19 cellular contexts compared by ENCODE assay signal in the genomic region with DNA sequence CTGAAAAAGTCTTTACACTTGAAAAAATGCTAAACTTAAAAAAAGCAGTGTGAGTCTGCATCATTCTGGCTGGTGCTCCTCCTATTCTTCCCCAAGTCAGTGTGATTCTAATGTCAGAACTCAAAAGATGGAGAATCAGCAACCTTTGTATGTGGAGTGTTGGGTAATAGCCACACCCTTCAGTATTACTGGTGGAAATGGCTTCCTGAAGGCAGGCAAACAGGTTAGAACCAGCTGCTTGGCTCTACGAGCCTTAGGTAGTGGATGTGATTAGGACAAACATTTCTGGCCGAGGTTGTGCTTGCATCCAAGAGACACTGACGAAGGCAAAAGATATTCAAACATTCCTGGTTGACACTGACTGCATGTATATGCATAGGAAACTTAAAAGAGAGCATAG.
DNase-seq lines count a peak whose midpoint lies in the region; ATAC-seq, FAIRE-seq and TF ChIP-seq lines count a peak whose summit lies in the region.
"Had no signal": no experiment of that assay in that cellular context is flagged by ENCODE, and none has a peak within 500 bp of the region (broad histone marks: within the 10 kb centered on the region; RNA-seq: fewer than 3 reads in every experiment).

No MANE protein-coding gene starts in this region.

- H3K4me3 ChIP-seq in GM23338 (no peak overlapping the region), neuronal stem cell (ENCODE audit: low read length in 2 of 2) (no peak overlapping the region), small intestine (ENCODE audit: low read depth in 1 of 2, low read length in 2 of 2) (no peak overlapping the region), stomach (no peak overlapping the region)
- H3K4me3 ChIP-seq: BLaER1 treated with 17β-estradiol and CSF1 and Interleukin-3, amounts not matched to agents 10 nM and 100 nM; GM23248 had no signal

- no peaks in the 10 kb centered on the region for H3F3A ChIP-seq in GM23338 (replicated peaks; ENCODE audit: low read depth)

- no peak for TF ChIP-seq POLR2A in stomach (IDR thresholded peaks at IDR 0.05)

- intact Hi-C loops in stomach (cut with DNase I; ENCODE audit: low total_unique reads), result no loop called here

- no peak overlapping the region for H3K9ac ChIP-seq in neuronal stem cell (ENCODE audit: low read depth, low read length, poor library complexity)
- H3K9ac ChIP-seq: BLaER1 treated with 17β-estradiol and CSF1 and Interleukin-3, amounts not matched to agents 10 nM and 100 nM; GM23248 had no signal

- H3K4me1 Mint-ChIP-seq in GM23338 (no peaks in the 10 kb centered on the region), WTC11 (no peaks in the 10 kb centered on the region)
- H3K4me1 Mint-ChIP-seq: B cell had no signal

- no peak overlapping the region for H2AK5ac ChIP-seq in neuronal stem cell (ENCODE audit: low read depth, low read length)

- no peak overlapping the region for H3K18ac ChIP-seq in neuronal stem cell (ENCODE audit: low read length)

- POLR2A ChIA-PET in WTC11 (lab: Charles Lee), result no interaction called here

- no peaks in the 10 kb centered on the region for H3K79me2 ChIP-seq in GM23338 (replicated peaks; ENCODE audit: insufficient read depth)

- H3K27ac Mint-ChIP-seq in GM23338, result no peak overlapping the region
- H3K27ac Mint-ChIP-seq in WTC11, result no peak overlapping the region
- H3K27ac Mint-ChIP-seq: B cell; CD8-positive, alpha-beta T cell; H9 had no signal

- no peak overlapping the region for H2BK5ac ChIP-seq in neuronal stem cell (ENCODE audit: low read length)

- no peaks in the 10 kb centered on the region for H3K9me3 ChIP-seq in neuronal stem cell (replicated peaks in 1 of 2; ENCODE audit: control insufficient read depth in 2 of 2, insufficient read depth in 1 of 2, low read depth in 1 of 2, low read length in 2 of 2)
- H3K9me3 ChIP-seq in small intestine (ENCODE audit: control insufficient read depth, low read depth), result no peaks in the 10 kb centered on the region
- H3K9me3 ChIP-seq in stomach, result peaks cover 0 to 7% (median 3%) of the 10 kb centered on the region in 4 donors

- H2BK15ac ChIP-seq in neuronal stem cell (ENCODE audit: low read length), result no peak overlapping the region

- no peak for FAIRE-seq in small intestine (lab: Jason Lieb, UNC)
- FAIRE-seq: G401.6, GM12892, GM18507, HTR-8/SVneo had no signal

- peak overlapping the region; percentile 67 for H2AFZ ChIP-seq in GM23338
- H2AFZ ChIP-seq in neuronal stem cell (ENCODE audit: low read length), result peak overlapping the region; percentile 56
- H2AFZ ChIP-seq: GM23248 had no signal

- no peak overlapping the region for H2BK12ac ChIP-seq in neuronal stem cell (ENCODE audit: low read length)

- H3K9me3 Mint-ChIP-seq in GM23338 (peaks cover 9% of the 10 kb centered on the region; the same call in 2 of the 3 replicates), WTC11 (peaks cover 9% of the 10 kb centered on the region; the same call in 1 of the 2 replicates)
- H3K9me3 Mint-ChIP-seq: CD8-positive, alpha-beta T cell had no signal

- H3K4me1 ChIP-seq in GM23338 (ENCODE audit: insufficient read depth) (no peaks in the 10 kb centered on the region), foreskin keratinocyte (no peaks in the 10 kb centered on the region), neuronal stem cell (ENCODE audit: control insufficient read depth in 2 of 2, insufficient read depth in 1 of 2, low read depth in 1 of 2, low read length in 2 of 2) (no peaks in the 10 kb centered on the region), small intestine (ENCODE audit: control insufficient read depth in 2 of 2, insufficient read depth in 1 of 2, low read depth in 1 of 2, low read length in 1 of 2) (no peaks in the 10 kb centered on the region), stomach (no peaks in the 10 kb centered on the region)
- H3K4me1 ChIP-seq: BLaER1 treated with 17β-estradiol and CSF1 and Interleukin-3, amounts not matched to agents 10 nM and 100 nM had no signal

- CTCF ChIA-PET in WTC11 (lab: Charles Lee), result no interaction called here

- H3K4ac ChIP-seq in neuronal stem cell (ENCODE audit: low read length), result no peak overlapping the region

- no peaks in the 10 kb centered on the region for H3K79me1 ChIP-seq in neuronal stem cell (ENCODE audit: low read depth, low read length)

- no peak overlapping the region for H4K91ac ChIP-seq in neuronal stem cell (ENCODE audit: low read depth, low read length, poor library complexity)

- no peak overlapping the region for H4K8ac ChIP-seq in neuronal stem cell (ENCODE audit: low read depth, low read length)

- H3K23ac ChIP-seq in neuronal stem cell (ENCODE audit: low read depth, low read length, poor library complexity), result no peak overlapping the region

- H3K4me2 ChIP-seq in GM23338 (no peak overlapping the region), neuronal stem cell (ENCODE audit: insufficient read depth, low read length, poor library complexity, severe bottlenecking) (no peak overlapping the region)
- H3K4me2 ChIP-seq: BLaER1 treated with 17β-estradiol and CSF1 and Interleukin-3, amounts not matched to agents 10 nM and 100 nM had no signal

- H3K9me2 ChIP-seq in GM23338 (ENCODE audit: insufficient read depth), result no peaks in the 10 kb centered on the region

- DNase-seq in GM23338 (ENCODE audit: low spot score), result peak; percentile 30
- DNase-seq in WTC11 (ENCODE audit: low spot score), result no peak
- DNase-seq in foreskin keratinocyte, result peak; percentile 9 to 18
- DNase-seq in neuronal stem cell (ENCODE audit: low spot score), result no peak
- DNase-seq in small intestine, result no peak
- DNase-seq in stomach, result no peak
- no peak for DNase-seq in activated CD4-positive, alpha-beta T cell treated with anti-CD3 and anti-CD28 coated beads for 1 hour
- DNase-seq: Calu3; CD8-positive, alpha-beta T cell; DMS53; GM23248; H9; IMR-90 had no signal

- ATAC-seq in GM23338 (peak; percentile 55; the same call in 2 of the 3 replicates), WTC11 (peak; percentile 60), foreskin keratinocyte (no peak)
- ATAC-seq: CD8-positive, alpha-beta T cell had no signal

- TF ChIP-seq CTCF in GM23338 (conservative IDR thresholded peaks at IDR 0.05; ENCODE audit: low read depth in 2 of 2), result no peak
- TF ChIP-seq CTCF in WTC11 (IDR thresholded peaks at IDR 0.05), result no peak
- no peak for TF ChIP-seq CTCF in foreskin keratinocyte (conservative IDR thresholded peaks at IDR 0.05)
- no peak for TF ChIP-seq CTCF in stomach (IDR thresholded peaks at IDR 0.05)

- no peak overlapping the region for H2BK120ac ChIP-seq in neuronal stem cell (ENCODE audit: low read depth, low read length)

- H3K27ac ChIP-seq in GM23338 (ENCODE audit: low read depth) (no peak overlapping the region), foreskin keratinocyte (no peak overlapping the region), neuronal stem cell (replicated peaks; ENCODE audit: low read length) (no peak overlapping the region), small intestine (ENCODE audit: low read depth in 1 of 2, low read length in 1 of 2) (no peak overlapping the region), stomach (no peak overlapping the region)
- H3K27ac ChIP-seq: BLaER1 treated with 17β-estradiol and CSF1 and Interleukin-3, amounts not matched to agents 10 nM and 100 nM; GM23248 had no signal

- H4K20me1 ChIP-seq in GM23338 (replicated peaks; ENCODE audit: insufficient read depth), result no peaks in the 10 kb centered on the region
- H4K20me1 ChIP-seq: BLaER1 treated with 17β-estradiol and CSF1 and Interleukin-3, amounts not matched to agents 10 nM and 100 nM had no signal

- no peaks in the 10 kb centered on the region for H3K27me3 Mint-ChIP-seq in GM23338 (ENCODE audit: insufficient read depth, low read depth, poor library complexity)
- no peaks in the 10 kb centered on the region for H3K27me3 Mint-ChIP-seq in WTC11 (ENCODE audit: low read depth)
- H3K27me3 Mint-ChIP-seq: B cell had no signal

- no peak overlapping the region for H3K14ac ChIP-seq in neuronal stem cell (ENCODE audit: low read length)

- H3K36me3 ChIP-seq in GM23338 (ENCODE audit: insufficient read depth) (no peaks in the 10 kb centered on the region), neuronal stem cell (replicated peaks in 1 of 2; ENCODE audit: control insufficient read depth in 2 of 2, insufficient read depth in 2 of 2, low read length in 2 of 2) (no peaks in the 10 kb centered on the region), small intestine (ENCODE audit: control insufficient read depth in 2 of 2, insufficient read depth in 2 of 2, low read length in 2 of 2) (no peaks in the 10 kb centered on the region), stomach (no peaks in the 10 kb centered on the region)
- H3K36me3 ChIP-seq: BLaER1 treated with 17β-estradiol and CSF1 and Interleukin-3, amounts not matched to agents 10 nM and 100 nM had no signal

- no CpG with 5 or more reads among the region's 3 CpGs for WGBS in neuronal stem cell (ENCODE audit: extremely low coverage in 2 of 2, insufficient read length in 2 of 2, insufficient replicate concordance in 1 of 2), 2 donors
- 35 to 60% (median 39%) methylated on average over 3 of the region's 3 CpGs for WGBS in small intestine, 3 donors
- WGBS in stomach, 5 donors, result 36 to 47% (median 44%) methylated on average over 3 of the region's 3 CpGs

- H3K27me3 ChIP-seq in GM23338 (ENCODE audit: insufficient read depth) (no peaks in the 10 kb centered on the region), foreskin keratinocyte (no peaks in the 10 kb centered on the region), neuronal stem cell (ENCODE audit: control insufficient read depth in 3 of 3, insufficient read depth in 3 of 3, low read depth in 1 of 3, low read length in 3 of 3) (no peaks in the 10 kb centered on the region), small intestine (ENCODE audit: control insufficient read depth in 2 of 2, insufficient read depth in 2 of 2, low read length in 2 of 2) (no peaks in the 10 kb centered on the region), stomach (no peaks in the 10 kb centered on the region)
- H3K27me3 ChIP-seq: BLaER1 treated with 17β-estradiol and CSF1 and Interleukin-3, amounts not matched to agents 10 nM and 100 nM had no signal

- TF ChIP-seq EP300 in stomach (IDR thresholded peaks at IDR 0.05), result no peak

- H3K4me3 Mint-ChIP-seq in GM23338 (no peak overlapping the region), WTC11 (no peak overlapping the region)
- H3K4me3 Mint-ChIP-seq: B cell; CD8-positive, alpha-beta T cell; H9 had no signal

- H3K36me3 Mint-ChIP-seq in GM23338 (ENCODE audit: low read depth) (no peaks in the 10 kb centered on the region), WTC11 (no peaks in the 10 kb centered on the region)
- H3K36me3 Mint-ChIP-seq: CD8-positive, alpha-beta T cell had no signal

TF ChIP-seq in WTC11, 78 proteins besides CTCF, POLR2A, EP300 and RAD21 (continues in another document):
- TF ChIP-seq, protein P1, sequence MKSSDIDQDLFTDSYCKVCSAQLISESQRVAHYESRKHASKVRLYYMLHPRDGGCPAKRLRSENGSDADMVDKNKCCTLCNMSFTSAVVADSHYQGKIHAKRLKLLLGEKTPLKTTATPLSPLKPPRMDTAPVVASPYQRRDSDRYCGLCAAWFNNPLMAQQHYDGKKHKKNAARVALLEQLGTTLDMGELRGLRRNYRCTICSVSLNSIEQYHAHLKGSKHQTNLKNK (CRISPR knock-in tag; IDR thresholded peaks at IDR 0.05), result no peak

Comparison
In these comparisons a context has a peak if more than half of its experiments do, and no peak if none do; other contexts are left out.
1. DNase-seq: peak in GM23338 (single experiment) and foreskin keratinocyte (2 of 2); none in WTC11 (single experiment), neuronal stem cell (single experiment), small intestine (single experiment), stomach (single experiment) and activated CD4-positive, alpha-beta T cell treated with anti-CD3 and anti-CD28 coated beads for 1 hour (single experiment).